Comparison of ENCODE assay signal across 8 cellular contexts in genomic region chr9:37784291-37784639, GRCh38. TPM values are rescaled to one million over a fixed set of nuclear protein-coding genes. Genes with fewer than 3 reads are reported as not detected.
A peak's percentile ranks its signal among the peaks of the same experiment; 100 is the strongest.
DNase-seq lines count a peak whose midpoint lies in the region; TF ChIP-seq lines count a peak whose summit lies in the region.

No MANE protein-coding gene starts in this region.

- no peaks in the 10 kb centered on the region for H3K9me3 Mint-ChIP-seq in nephron

- H3K4me2 ChIP-seq in BLaER1 treated with 17β-estradiol and CSF1 and Interleukin-3, amounts not matched to agents 10 nM and 100 nM: peak overlapping the region; percentile 76 to 96 (median 93)
- H3K4me2 ChIP-seq in Karpas-422 (ENCODE audit: low read depth, low read length, poor library complexity, severe bottlenecking): peak overlapping the region; percentile 99

- peaks cover 58% of the 10 kb centered on the region for H3K79me2 ChIP-seq in Karpas-422 (ENCODE audit: low read length)

- peaks cover 39% of the 10 kb centered on the region for H3K36me3 Mint-ChIP-seq in nephron (ENCODE audit: low read depth)

- no peaks in the 10 kb centered on the region for H3K27me3 Mint-ChIP-seq in nephron (ENCODE audit: low read depth)

- peaks cover 9 to 54% (median 36%) of the 10 kb centered on the region in 11 experiments; a peak in 18 of 22 replicates for H4K20me1 ChIP-seq in BLaER1 treated with 17β-estradiol and CSF1 and Interleukin-3, amounts not matched to agents 10 nM and 100 nM
- H4K20me1 ChIP-seq in Karpas-422 (ENCODE audit: insufficient read depth, low read depth, low read length): peaks cover 19% of the 10 kb centered on the region

- H3K27me3 ChIP-seq in BLaER1 treated with 17β-estradiol and CSF1 and Interleukin-3, amounts not matched to agents 10 nM and 100 nM: no peaks in the 10 kb centered on the region
- H3K27me3 ChIP-seq in Karpas-422 (ENCODE audit: low read length): no peaks in the 10 kb centered on the region

- DNase-seq in Karpas-422: no peak
- DNase-seq in dermis blood vessel endothelial cell: peak; percentile 46
- no peak for DNase-seq in iPS-NIHi7 (ENCODE audit: extremely low spot score)
- no peak for DNase-seq in DMS 273 (lab: John Stamatoyannopoulos, UW; ENCODE audit: unreplicated experiment)
- no peak for DNase-seq in hypothalamus (lab: John Stamatoyannopoulos, UW)
- no peak for DNase-seq in SKM-1 (lab: John Stamatoyannopoulos, UW; ENCODE audit: unreplicated experiment)

- H3K4me3 Mint-ChIP-seq in nephron: peak overlapping the region; percentile 99 to 100 (median 99)

- no peaks in the 10 kb centered on the region for H3K9me2 ChIP-seq in Karpas-422 (replicated peaks; ENCODE audit: insufficient read depth, low read length)

- peaks cover 21% of the 10 kb centered on the region for H3K4me1 Mint-ChIP-seq in nephron

- no peaks in the 10 kb centered on the region; a peak in 1 of 22 replicates for H3K9me3 ChIP-seq in BLaER1 treated with 17β-estradiol and CSF1 and Interleukin-3, amounts not matched to agents 10 nM and 100 nM (replicated peaks in 1 of 11)
- H3K9me3 ChIP-seq in Karpas-422 (ENCODE audit: low read length): no peaks in the 10 kb centered on the region

- no peak for TF ChIP-seq CTCF in nephron (IDR thresholded peaks at IDR 0.05; ENCODE audit: unreplicated experiment in 3 of 3)

- peaks cover 24 to 35% (median 31%) of the 10 kb centered on the region in 10 experiments for H3K4me1 ChIP-seq in BLaER1 treated with 17β-estradiol and CSF1 and Interleukin-3, amounts not matched to agents 10 nM and 100 nM
- peaks cover 30% of the 10 kb centered on the region for H3K4me1 ChIP-seq in Karpas-422 (ENCODE audit: low read length)

- peak overlapping the region; percentile 68 to 94 (median 89) for H3K27ac ChIP-seq in BLaER1 treated with 17β-estradiol and CSF1 and Interleukin-3, amounts not matched to agents 10 nM and 100 nM
- peak overlapping the region; percentile 35 for H3K27ac ChIP-seq in Karpas-422 (ENCODE audit: low read length)

- H3K27ac Mint-ChIP-seq in nephron: peak overlapping the region; percentile 74 to 95 (median 85)

- peaks cover 43 to 47% (median 45%) of the 10 kb centered on the region in 11 experiments for H3K36me3 ChIP-seq in BLaER1 treated with 17β-estradiol and CSF1 and Interleukin-3, amounts not matched to agents 10 nM and 100 nM
- peaks cover 42% of the 10 kb centered on the region for H3K36me3 ChIP-seq in Karpas-422 (ENCODE audit: insufficient read depth, low read length)

- no peak overlapping the region for H2AFZ ChIP-seq in Karpas-422 (ENCODE audit: low read length)

- H3K4me3 ChIP-seq in BLaER1 treated with 17β-estradiol and CSF1 and Interleukin-3, amounts not matched to agents 10 nM and 100 nM: peak overlapping the region; percentile 74 to 97 (median 86)
- peak overlapping the region; percentile 94 for H3K4me3 ChIP-seq in Karpas-422 (ENCODE audit: low read length)

- peak overlapping the region; percentile 88 to 94 (median 90) for H3K9ac ChIP-seq in BLaER1 treated with 17β-estradiol and CSF1 and Interleukin-3, amounts not matched to agents 10 nM and 100 nM
- peak overlapping the region; percentile 94 for H3K9ac ChIP-seq in Karpas-422 (ENCODE audit: low read length)

RNA-seq across cellular contexts. Expression of gene EXOSC3, which starts 0.6 kb away (rescaled TPM):
- 36.0 and 98.9 TPM in 2 replicates for total RNA-seq in Karpas-422 (2014; rRNA removed; shearing (Covaris generic); ENCODE audit: low replicate concordance)
- 28.7 and 29.4 TPM in 2 replicates for total RNA-seq in dermis blood vessel endothelial cell

RNA-seq across cellular contexts. Expression of gene DCAF10, which starts 16.3 kb away (rescaled TPM):
- total RNA-seq in Karpas-422 (2014; rRNA removed; shearing (Covaris generic); ENCODE audit: low replicate concordance): 24.6 and 34.8 TPM in 2 replicates
- 22.8 and 51.7 TPM in 2 replicates for total RNA-seq in dermis blood vessel endothelial cell

RNA-seq across cellular contexts. Expression of gene TRMT10B, which starts 30.7 kb away (rescaled TPM):
- total RNA-seq in Karpas-422 (2014; rRNA removed; shearing (Covaris generic); ENCODE audit: low replicate concordance): 5.5 and 6.9 TPM in 2 replicates
- 2.0 and 2.8 TPM in 2 replicates for total RNA-seq in dermis blood vessel endothelial cell
